12 cellular contexts compared by ENCODE assay signal in the genomic region with DNA sequence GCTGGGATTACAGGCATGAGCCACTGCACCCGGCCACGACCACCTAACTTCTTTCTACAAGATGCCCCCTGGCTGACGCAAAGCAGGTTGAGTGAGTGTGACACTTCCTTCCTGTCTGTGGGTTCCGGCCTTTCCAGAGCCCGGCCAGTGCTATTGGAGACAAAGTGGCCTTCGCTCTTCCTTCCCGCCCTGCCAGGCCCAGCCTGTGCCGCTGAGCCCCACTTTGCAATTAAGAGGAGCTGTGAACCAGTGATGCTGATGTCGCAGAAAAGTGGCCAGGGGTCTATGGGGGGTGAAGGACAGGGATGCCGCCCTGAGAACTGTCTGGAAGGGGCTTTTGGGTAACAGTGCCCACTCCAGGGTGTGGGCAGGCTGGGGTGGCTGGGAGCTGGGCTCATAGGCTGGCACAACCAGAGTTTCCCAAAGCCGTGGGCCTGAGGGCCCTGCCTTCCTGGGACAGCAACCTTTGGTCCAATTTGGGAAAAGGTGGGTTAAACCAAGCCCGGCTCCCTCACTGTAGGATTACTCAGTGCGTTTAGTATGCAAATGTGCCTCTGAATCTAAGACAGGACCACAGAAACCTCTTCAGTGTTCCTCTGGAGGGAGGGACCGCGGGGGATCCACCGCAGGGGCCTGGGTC.
DNase-seq lines count a peak whose midpoint lies in the region; ATAC-seq, FAIRE-seq and TF ChIP-seq lines count a peak whose summit lies in the region.
"Had no signal": no experiment of that assay in that cellular context is flagged by ENCODE, and none has a peak within 500 bp of the region (broad histone marks: within the 10 kb centered on the region; RNA-seq: fewer than 3 reads in every experiment).

No MANE protein-coding gene starts in this region.

- no peaks in the 10 kb centered on the region for H3K27me3 ChIP-seq in GM23248 (replicated peaks; ENCODE audit: insufficient read depth)
- no peaks in the 10 kb centered on the region for H3K27me3 ChIP-seq in keratinocyte (ENCODE audit: control insufficient read depth, extremely low read depth, insufficient read depth, low read length)
- H3K27me3 ChIP-seq in smooth muscle cell (ENCODE audit: low read depth), result no peaks in the 10 kb centered on the region
- no peaks in the 10 kb centered on the region for H3K27me3 ChIP-seq in prostate gland (replicated peaks; ENCODE audit: insufficient read depth)
- H3K27me3 ChIP-seq: right atrium auricular region had no signal

- H3K4me2 ChIP-seq in GM23248 (ENCODE audit: unreplicated experiment) (peak overlapping the region; percentile 57), keratinocyte (ENCODE audit: control insufficient read depth, extremely low read depth, insufficient read depth, low read depth, low read length) (peak overlapping the region; percentile 32), smooth muscle cell (peak overlapping the region; percentile 55)

- FAIRE-seq in keratinocyte (lab: Jason Lieb, UNC), result no peak

- WGBS in GM23248 (ENCODE audit: low coverage in 1 of 2, low lambda C conversion rate in 2 of 2, missing lambda C conversion rate in 2 of 2), 2 experiments, result 61 to 64% methylated on average over 16 of the region's 16 CpGs
- 47% methylated on average over 16 of the region's 16 CpGs for WGBS in smooth muscle cell (ENCODE audit: low lambda C conversion rate)
- WGBS in prostate gland, result 69% methylated on average over 16 of the region's 16 CpGs

- H4K20me1 ChIP-seq in GM23248 (ENCODE audit: insufficient read depth) (no peaks in the 10 kb centered on the region), keratinocyte (ENCODE audit: control insufficient read depth, extremely low read depth, insufficient read depth, low read length) (peaks cover 28% of the 10 kb centered on the region), smooth muscle cell (ENCODE audit: low read depth) (no peaks in the 10 kb centered on the region)

- no peaks in the 10 kb centered on the region for H3K36me3 ChIP-seq in GM23248 (ENCODE audit: low read depth)
- H3K36me3 ChIP-seq in keratinocyte (ENCODE audit: control insufficient read depth in 2 of 2, extremely low read depth in 1 of 2, insufficient read depth in 2 of 2, low read length in 2 of 2), result peaks cover 26 to 41% of the 10 kb centered on the region in 2 experiments
- no peaks in the 10 kb centered on the region for H3K36me3 ChIP-seq in smooth muscle cell (ENCODE audit: low read depth)
- no peaks in the 10 kb centered on the region for H3K36me3 ChIP-seq in prostate gland
- H3K36me3 ChIP-seq: HAP-1, right atrium auricular region had no signal

- in situ Hi-C loops in GM23248 (cut with MboI), result no loop called here

- DNase-seq in GM23248 (no peak), UCSD-AML1 (lab: John Stamatoyannopoulos, UW; ENCODE audit: unreplicated experiment) (peak; percentile 54), keratinocyte (ENCODE audit: low read depth, low spot score) (no peak), smooth muscle cell (lab: John Stamatoyannopoulos, UW; ENCODE audit: unreplicated experiment) (no peak), prostate gland (ENCODE audit: low spot score) (no peak), COR-L47 (lab: John Stamatoyannopoulos, UW) (no peak)
- DNase-seq in stimulated activated naive CD4-positive, alpha-beta T cell (lab: John Stamatoyannopoulos, UW), result no peak
- DNase-seq: activated CD4-positive, alpha-beta T cell treated with anti-CD3 and anti-CD28 coated beads for 1 hour; activated naive CD8-positive, alpha-beta T cell treated with anti-CD3 and anti-CD28 coated beads, Interleukin-2, amount 10 ng/mL, durations not matched to agents 7 days and 5 days had no signal

- dilution Hi-C loops in keratinocyte (cut with MboI; ENCODE audit: extremely low pct_ligation_motif_present, low sequenced_read_pairs), result no loop called here

- peak overlapping the region; percentile 64 for H2AFZ ChIP-seq in GM23248
- no peak overlapping the region for H2AFZ ChIP-seq in keratinocyte (ENCODE audit: control insufficient read depth, low read length)
- no peak overlapping the region for H2AFZ ChIP-seq in smooth muscle cell (ENCODE audit: low read depth)

- TF ChIP-seq CTCF in keratinocyte (optimal IDR thresholded peaks at IDR 0.05 in 1 of 3, IDR thresholded peaks at IDR 0.05 in 1 of 3, conservative IDR thresholded peaks at IDR 0.05 in 1 of 3; ENCODE audit: extremely low read depth in 1 of 3, insufficient read depth in 2 of 3, low read length in 3 of 3) (no peak), smooth muscle cell (IDR thresholded peaks at IDR 0.05; ENCODE audit: borderline replicate concordance, insufficient read depth, poor library complexity, severe bottlenecking) (no peak), prostate gland (IDR thresholded peaks at IDR 0.05) (no peak)

- intact Hi-C loops in prostate gland (cut with DNase I), result no loop called here

- H3K9ac ChIP-seq in GM23248 (peak overlapping the region; percentile 56), keratinocyte (ENCODE audit: control insufficient read depth, extremely low read depth, insufficient read depth, low read length) (peak overlapping the region; percentile 44), smooth muscle cell (ENCODE audit: low read depth) (peak overlapping the region; percentile 18)

- H3K4me1 ChIP-seq in GM23248 (ENCODE audit: insufficient read depth), result peaks cover 35% of the 10 kb centered on the region
- H3K4me1 ChIP-seq in keratinocyte (ENCODE audit: control insufficient read depth, extremely low read depth, insufficient read depth, low read length), result peaks cover 41% of the 10 kb centered on the region
- H3K4me1 ChIP-seq in smooth muscle cell (ENCODE audit: low read depth), result peaks cover 29% of the 10 kb centered on the region
- H3K4me1 ChIP-seq in prostate gland (replicated peaks), result peaks cover 15% of the 10 kb centered on the region

- H3K9me3 ChIP-seq in GM23248 (ENCODE audit: low read depth) (no peaks in the 10 kb centered on the region), keratinocyte (ENCODE audit: control insufficient read depth, low read depth, low read length) (no peaks in the 10 kb centered on the region), smooth muscle cell (replicated peaks; ENCODE audit: low read depth) (no peaks in the 10 kb centered on the region), prostate gland (no peaks in the 10 kb centered on the region)
- H3K9me3 ChIP-seq: HAP-1, right atrium auricular region had no signal

- H3K4me3 ChIP-seq in GM23248, result peak overlapping the region; percentile 35
- H3K4me3 ChIP-seq in keratinocyte (ENCODE audit: control insufficient read depth in 2 of 3, extremely low read depth in 1 of 3, insufficient read depth in 2 of 3, low read depth in 1 of 3, low read length in 3 of 3), result peak overlapping the region in 1 of 3 experiments; percentile 12
- no peak overlapping the region for H3K4me3 ChIP-seq in smooth muscle cell
- no peak overlapping the region for H3K4me3 ChIP-seq in prostate gland
- H3K4me3 ChIP-seq: HAP-1, right atrium auricular region had no signal

- peaks cover 25% of the 10 kb centered on the region for H3F3A ChIP-seq in GM23248 (ENCODE audit: insufficient read depth)
- H3F3A ChIP-seq in smooth muscle cell (ENCODE audit: low read depth), result peaks cover 15% of the 10 kb centered on the region

- no peak for ATAC-seq in GM18868 (IDR thresholded peaks at IDR 0.05; ENCODE audit: unreplicated experiment)

- peaks cover 5% of the 10 kb centered on the region for H3K9me1 ChIP-seq in keratinocyte (ENCODE audit: control insufficient read depth, extremely low read depth, insufficient read depth, low read length)

- H3K79me2 ChIP-seq in GM23248 (ENCODE audit: insufficient read depth) (peaks cover 13% of the 10 kb centered on the region), keratinocyte (ENCODE audit: control insufficient read depth, insufficient read depth, low read length) (peaks cover 78% of the 10 kb centered on the region), smooth muscle cell (ENCODE audit: low read depth) (peaks cover 8% of the 10 kb centered on the region)

- no peak for TF ChIP-seq POLR2A in prostate gland (IDR thresholded peaks at IDR 0.05)

- no peaks in the 10 kb centered on the region for H3K9me2 ChIP-seq in GM23248 (ENCODE audit: insufficient read depth)

- H3K27ac ChIP-seq in GM23248 (peak overlapping the region; percentile 62), keratinocyte (ENCODE audit: control insufficient read depth, insufficient read depth, low read length) (peak overlapping the region; percentile 63), smooth muscle cell (ENCODE audit: low read depth) (peak overlapping the region; percentile 67), prostate gland (peak overlapping the region in 1 of 2 donors; percentile 48)
- H3K27ac ChIP-seq: right atrium auricular region had no signal
